ENCODE assay signal across 19 cellular contexts in the genomic region with DNA sequence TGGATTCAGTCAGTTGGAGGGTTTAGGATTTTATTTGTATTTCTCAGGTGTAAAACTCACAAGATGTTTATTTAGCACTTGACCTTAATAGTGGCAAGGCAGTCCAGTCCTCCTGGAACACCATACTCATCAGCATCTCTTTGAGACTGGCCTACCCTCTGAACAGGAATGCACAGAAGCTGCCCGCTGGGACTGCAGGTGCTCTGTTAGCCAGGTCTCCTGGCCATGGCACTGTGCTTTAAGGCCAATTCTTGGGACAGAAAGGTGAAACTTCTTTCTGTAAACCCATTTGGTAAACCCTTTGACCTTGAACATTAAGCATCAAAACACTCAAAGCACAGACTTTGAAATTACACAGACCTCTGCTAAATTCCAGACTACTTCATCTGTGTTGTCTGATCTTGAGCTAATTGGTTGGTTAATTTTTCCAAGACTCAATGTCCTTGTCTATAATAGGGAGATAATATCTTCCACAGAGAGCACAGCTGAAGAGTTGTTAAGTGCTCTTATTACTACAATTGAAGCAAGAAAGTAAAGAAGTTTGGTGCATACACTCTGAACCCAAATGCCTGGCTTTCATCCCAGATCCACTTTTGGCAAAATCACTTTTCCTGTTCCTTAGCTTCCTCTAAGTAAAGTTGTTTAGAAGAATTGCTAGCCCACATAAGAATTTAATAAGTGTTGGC. TPM values are rescaled to one million over a fixed set of nuclear protein-coding genes. Genes with fewer than 3 reads are reported as not detected.
DNase-seq lines count a peak whose midpoint lies in the region; ATAC-seq and TF ChIP-seq lines count a peak whose summit lies in the region.
"Had no signal": no experiment of that assay in that cellular context is flagged by ENCODE, and none has a peak within 500 bp of the region (broad histone marks: within the 10 kb centered on the region; RNA-seq: fewer than 3 reads in every experiment).

No MANE protein-coding gene starts in this region.

- peaks cover 10% of the 10 kb centered on the region; the same call in 1 of the 2 replicates for H3K9me3 ChIP-seq in MG63
- H3K9me3 ChIP-seq: ascending aorta, prostate gland, uterus had no signal

- DNase-seq in AG10803 (ENCODE audit: low read depth) (peak; percentile 47), MG63 (peak; percentile 12), fibroblast of gingiva (ENCODE audit: low read depth) (peak; percentile 49), midbrain (lab: John Stamatoyannopoulos, UW) (peak; percentile 24), NCI-H2227 treated with DMSO at 0.1 percent for 48 hours (lab: John Stamatoyannopoulos, UW) (no peak), SKM-1 treated with dmso at 0.1 percent for 144 hours (lab: John Stamatoyannopoulos, UW; ENCODE audit: unreplicated experiment) (no peak), NCI-H2171 treated with DMSO at 0.1 percent for 48 hours (lab: John Stamatoyannopoulos, UW) (no peak)
- DNase-seq: activated CD4-positive, alpha-beta memory T cell treated with anti-CD3 and anti-CD28 coated beads for 36 hours; activated naive CD4-positive, alpha-beta T cell treated with Interleukin-2 at 50 U/mL for 16 hours; endodermal cell; foreskin keratinocyte; KG1; NCI-H774; uterus had no signal

- no peak for TF ChIP-seq CTCF in AG10803 (conservative IDR thresholded peaks at IDR 0.05; ENCODE audit: low read length)

- H3K4me3 ChIP-seq in AG10803 (ENCODE audit: low read length): no peak overlapping the region
- no peak overlapping the region for H3K4me3 ChIP-seq in MG63
- H3K4me3 ChIP-seq: ascending aorta, prostate gland, uterus had no signal

- no peaks in the 10 kb centered on the region for H3K36me3 ChIP-seq in MG63
- H3K36me3 ChIP-seq: ascending aorta, prostate gland, uterus had no signal

- ATAC-seq in GM18858 (IDR thresholded peaks at IDR 0.05; ENCODE audit: unreplicated experiment): no peak
- ATAC-seq: foreskin keratinocyte, Right ventricle myocardium inferior had no signal

- H3K27me3 ChIP-seq in MG63: no peaks in the 10 kb centered on the region
- H3K27me3 ChIP-seq: ascending aorta, foreskin keratinocyte, uterus had no signal

RNA-seq across cellular contexts. Expression of a gene that starts 54.9 kb away (rescaled TPM):
- total RNA-seq in MG63 (2014; rRNA removed; shearing (Covaris generic); ENCODE audit: low replicate concordance): 40.8 and 60.9 TPM in 2 replicates
- total RNA-seq: OCI-LY7 had no signal

Comparison
In these comparisons a context has a peak if more than half of its experiments do, and no peak if none do; other contexts are left out.
1. DNase-seq: peak in AG10803 (single experiment), MG63 (single experiment), fibroblast of gingiva (single experiment) and midbrain (single experiment); none in NCI-H2227 treated with DMSO at 0.1 percent for 48 hours (single experiment), SKM-1 treated with dmso at 0.1 percent for 144 hours (single experiment) and NCI-H2171 treated with DMSO at 0.1 percent for 48 hours (single experiment).